ENCODE assay signal across 31 cellular contexts in genomic region chr10:92735938-92736337, GRCh38. TPM values are rescaled to one million over a fixed set of nuclear protein-coding genes. Genes with fewer than 3 reads are reported as not detected.
"Had no signal": no experiment of that assay in that cellular context is flagged by ENCODE, and none has a peak within 500 bp of the region (broad histone marks: within the 10 kb centered on the region; RNA-seq: fewer than 3 reads in every experiment).

No MANE protein-coding gene starts in this region.

- H3K9me3 Mint-ChIP-seq: activated CD4-positive, alpha-beta T cell treated with anti-CD3 and anti-CD28 coated beads, Interleukin-2, amount 10 ng/mL, durations not matched to agents 7 days and 5 days; activated naive CD4-positive, alpha-beta T cell treated with anti-CD3 and anti-CD28 coated beads for 36 hours; activated naive CD4-positive, alpha-beta T cell treated with anti-CD3 and anti-CD28 coated beads, Interleukin-2, amount 50 U/mL, for 72 hours; activated T-cell treated with anti-CD3 and anti-CD28 coated beads, Interleukin-2, amount 50 U/mL, for 24 hours; activated T-helper 1 cell treated with anti-CD3 and anti-CD28 coated beads, Interleukin-12 subunit alpha, Interleukin-12 subunit beta, Interleukin-2, Interleukin-4 antibody, amounts not matched to agents 30 ng/mL and 10 ng/mL and 1 ng/mL, durations not matched to agents 14 hours and 24 hours and 36 hours; T-helper 1 cell treated with Interleukin-12 subunit alpha and Interleukin-12 subunit beta and Interleukin-4 antibody, amounts not matched to agents 30 μg/mL and 1 μg/mL, for 36 hours; T-helper 2 cell treated with Interferon-gamma antibody and Interleukin-4, amounts not matched to agents 5 μg/mL and 100 μg/mL, for 36 hours had no signal

- H3K27ac ChIP-seq: adrenal gland, body of pancreas, breast epithelium had no signal

- ATAC-seq: activated CD4-positive, alpha-beta T cell treated with anti-CD3 and anti-CD28 coated beads for 36 hours; activated CD4-positive, CD25-positive, alpha-beta regulatory T cell treated with anti-CD3 and anti-CD28 coated beads, Interleukin-2, amount 50 U/mL, for 24 hours; activated CD8-positive, alpha-beta T cell treated with anti-CD3 and anti-CD28 coated beads, Interleukin-2, amount 10 ng/mL, durations not matched to agents 7 days and 5 days; activated naive CD4-positive, alpha-beta T cell treated with anti-CD3 and anti-CD28 coated beads, Interleukin-2, amount 50 U/mL, for 72 hours; body of pancreas had no signal

- H3K4me1 Mint-ChIP-seq: activated CD4-positive, alpha-beta T cell treated with anti-CD3 and anti-CD28 coated beads for 36 hours; activated CD4-positive, alpha-beta T cell treated with anti-CD3 and anti-CD28 coated beads, Interleukin-2, amount 10 ng/mL, durations not matched to agents 7 days and 5 days had no signal

- H3K27ac Mint-ChIP-seq: activated CD4-positive, alpha-beta T cell treated with anti-CD3 and anti-CD28 coated beads for 36 hours; activated CD4-positive, alpha-beta T cell treated with anti-CD3 and anti-CD28 coated beads, Interleukin-2, amount 10 ng/mL, durations not matched to agents 7 days and 5 days; activated CD8-positive, alpha-beta T cell treated with anti-CD3 and anti-CD28 coated beads, Interleukin-2, amount 10 ng/mL, durations not matched to agents 7 days and 5 days; activated naive CD4-positive, alpha-beta T cell treated with anti-CD3 and anti-CD28 coated beads for 36 hours; activated naive CD4-positive, alpha-beta T cell treated with anti-CD3 and anti-CD28 coated beads, Interleukin-2, amount 50 U/mL, for 72 hours; activated T-cell treated with anti-CD3 and anti-CD28 coated beads, Interleukin-2, amount 50 U/mL, for 24 hours; activated T-helper 1 cell treated with anti-CD3 and anti-CD28 coated beads, Interleukin-12 subunit alpha, Interleukin-12 subunit beta, Interleukin-2, Interleukin-4 antibody, amounts not matched to agents 30 ng/mL and 10 ng/mL and 1 ng/mL, durations not matched to agents 14 hours and 24 hours and 36 hours; T-helper 1 cell treated with Interleukin-12 subunit alpha and Interleukin-12 subunit beta and Interleukin-4 antibody, amounts not matched to agents 30 μg/mL and 1 μg/mL, for 36 hours; T-helper 2 cell treated with Interferon-gamma antibody and Interleukin-4, amounts not matched to agents 5 μg/mL and 100 μg/mL, for 36 hours had no signal

- DNase-seq: activated CD4-positive, alpha-beta T cell treated with anti-CD3 and anti-CD28 coated beads for 36 hours; activated CD4-positive, alpha-beta T cell treated with anti-CD3 and anti-CD28 coated beads, Interleukin-2, amount 10 ng/mL, durations not matched to agents 7 days and 5 days; activated CD4-positive, alpha-beta T cell treated with anti-CD3 and anti-CD28 coated beads, Interleukin-2, amount 50 U/mL, for 48 hours; activated CD8-positive, alpha-beta T cell treated with anti-CD3 and anti-CD28 coated beads, Interleukin-2, amount 10 ng/mL, durations not matched to agents 7 days and 5 days; activated gamma-delta T cell treated with Interleukin-2 at 50 U/mL for 16 hours; activated naive CD4-positive, alpha-beta T cell treated with anti-CD3 and anti-CD28 coated beads for 36 hours; activated T-cell treated with anti-CD3 and anti-CD28 coated beads, Interleukin-2, amount 50 U/mL, for 24 hours; adrenal gland; body of pancreas; Kasumi-1; KBM-7; MM.1S; NCI-H1092 treated with DMSO at 0.1 percent for 48 hours; NCI-H1417; NCI-H146; NCI-H187; NCI-H2029 treated with DMSO at 0.1 percent for 48 hours; NCI-H345; NCI-H524 treated with DMSO at 0.1 percent for 48 hours; NCI-H748 treated with DMSO at 0.1 percent for 48 hours; NK-92 treated with Interleukin-12 subunit alpha and Interleukin-12 subunit beta, amount 100 ng/mL, for 24 hours; OCI-M1; Right ventricle myocardium superior had no signal

- H3K4me1 ChIP-seq: adrenal gland, body of pancreas, breast epithelium had no signal

- H3K9me3 ChIP-seq: adrenal gland, body of pancreas, breast epithelium had no signal

- FAIRE-seq: astrocyte, TTC549 had no signal

- H3K36me3 Mint-ChIP-seq: activated naive CD4-positive, alpha-beta T cell treated with anti-CD3 and anti-CD28 coated beads, Interleukin-2, amount 50 U/mL, for 72 hours had no signal

- H3K36me3 ChIP-seq: adrenal gland, breast epithelium had no signal

- H3K4me3 ChIP-seq: adrenal gland, body of pancreas, breast epithelium had no signal

- H3K4me3 Mint-ChIP-seq: activated CD4-positive, alpha-beta T cell treated with anti-CD3 and anti-CD28 coated beads for 36 hours; activated CD4-positive, alpha-beta T cell treated with anti-CD3 and anti-CD28 coated beads, Interleukin-2, amount 10 ng/mL, durations not matched to agents 7 days and 5 days; activated CD8-positive, alpha-beta T cell treated with anti-CD3 and anti-CD28 coated beads, Interleukin-2, amount 10 ng/mL, durations not matched to agents 7 days and 5 days; activated naive CD4-positive, alpha-beta T cell treated with anti-CD3 and anti-CD28 coated beads for 36 hours; activated T-cell treated with anti-CD3 and anti-CD28 coated beads, Interleukin-2, amount 50 U/mL, for 24 hours; activated T-helper 1 cell treated with anti-CD3 and anti-CD28 coated beads, Interleukin-12 subunit alpha, Interleukin-12 subunit beta, Interleukin-2, Interleukin-4 antibody, amounts not matched to agents 30 ng/mL and 10 ng/mL and 1 ng/mL, durations not matched to agents 14 hours and 24 hours and 36 hours; T-helper 1 cell treated with Interleukin-12 subunit alpha and Interleukin-12 subunit beta and Interleukin-4 antibody, amounts not matched to agents 30 μg/mL and 1 μg/mL, for 36 hours; T-helper 2 cell treated with Interferon-gamma antibody and Interleukin-4, amounts not matched to agents 5 μg/mL and 100 μg/mL, for 36 hours had no signal

RNA-seq across cellular contexts. Expression of gene HHEX, which starts 46.2 kb away (rescaled TPM):
- total RNA-seq: astrocyte had no signal
